Comparison of ENCODE assay signal across 23 cellular contexts in the genomic region with DNA sequence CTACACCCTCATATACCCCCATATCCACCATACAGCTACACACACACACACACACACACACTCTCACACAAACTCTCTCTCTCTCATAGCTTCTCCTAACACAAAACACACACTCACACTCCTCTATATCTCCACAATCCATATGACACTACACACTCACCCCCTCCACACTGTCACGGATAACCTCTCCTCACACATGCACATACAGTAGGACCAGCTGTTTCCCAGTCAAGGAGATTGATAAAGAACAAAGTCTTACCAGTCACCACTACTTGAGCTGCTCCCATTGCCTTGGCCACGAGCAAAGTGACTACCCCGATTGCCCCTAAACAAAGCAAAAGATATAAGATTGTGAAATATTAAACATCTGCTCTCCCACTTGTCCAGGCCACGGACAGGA.
"Had no signal": no experiment of that assay in that cellular context is flagged by ENCODE, and none has a peak within 500 bp of the region (broad histone marks: within the 10 kb centered on the region; RNA-seq: fewer than 3 reads in every experiment).

No MANE protein-coding gene starts in this region.

- H3K9ac ChIP-seq: SK-N-SH had no signal

- H3K27ac Mint-ChIP-seq: activated CD4-positive, alpha-beta memory T cell treated with anti-CD3 and anti-CD28 coated beads for 36 hours; activated CD4-positive, alpha-beta T cell treated with anti-CD3 and anti-CD28 coated beads, Interleukin-2, amount 10 ng/mL, durations not matched to agents 24 days and 14 days; activated T-cell treated with anti-CD3 and anti-CD28 coated beads, Interleukin-2, amount 50 U/mL, for 72 hours; IgD-negative memory B cell; WTC11 had no signal

- H3K27me3 ChIP-seq: breast epithelium, MG63, Peyer's patch, SJCRH30 had no signal

- H3K4me1 Mint-ChIP-seq: WTC11 had no signal

- H3K4me1 ChIP-seq: breast epithelium, Peyer's patch, SJCRH30 had no signal

- H3K4me3 ChIP-seq: breast epithelium, MG63, Peyer's patch, SJCRH30 had no signal

- ATAC-seq: activated naive CD4-positive, alpha-beta T cell treated with anti-CD3 and anti-CD28 coated beads, Interleukin-2, amount 50 U/mL, for 72 hours; activated T-cell treated with anti-CD3 and anti-CD28 coated beads, Interleukin-2, amount 50 U/mL, for 72 hours; WTC11 had no signal

- H3K27ac ChIP-seq: breast epithelium, RWPE1, SJCRH30 had no signal

- H3K36me3 Mint-ChIP-seq: activated CD4-positive, alpha-beta memory T cell treated with anti-CD3 and anti-CD28 coated beads for 36 hours; activated naive CD4-positive, alpha-beta T cell treated with anti-CD3 and anti-CD28 coated beads, Interleukin-2, amount 50 U/mL, for 72 hours; IgD-negative memory B cell; WTC11 had no signal

- H3K27me3 Mint-ChIP-seq: activated CD4-positive, alpha-beta memory T cell treated with anti-CD3 and anti-CD28 coated beads for 36 hours; activated CD4-positive, alpha-beta T cell treated with anti-CD3 and anti-CD28 coated beads, Interleukin-2, amount 10 ng/mL, durations not matched to agents 24 days and 14 days had no signal

- H3K9me3 ChIP-seq: breast epithelium, MG63, Peyer's patch, SJCRH30, SK-N-SH had no signal

- H3K4me2 ChIP-seq: SK-N-SH had no signal

- H3K4me3 Mint-ChIP-seq: activated CD4-positive, alpha-beta memory T cell treated with anti-CD3 and anti-CD28 coated beads for 36 hours; activated CD4-positive, alpha-beta T cell treated with anti-CD3 and anti-CD28 coated beads, Interleukin-2, amount 10 ng/mL, durations not matched to agents 24 days and 14 days; activated T-cell treated with anti-CD3 and anti-CD28 coated beads, Interleukin-2, amount 50 U/mL, for 72 hours; IgD-negative memory B cell; WTC11 had no signal

- H3K36me3 ChIP-seq: breast epithelium, MG63, Peyer's patch, SJCRH30 had no signal

- H3K9me3 Mint-ChIP-seq: activated CD4-positive, alpha-beta memory T cell treated with anti-CD3 and anti-CD28 coated beads for 36 hours; activated CD4-positive, alpha-beta T cell treated with anti-CD3 and anti-CD28 coated beads, Interleukin-2, amount 10 ng/mL, durations not matched to agents 24 days and 14 days; IgD-negative memory B cell; WTC11 had no signal

- DNase-seq: activated CD4-positive, alpha-beta memory T cell treated with anti-CD3 and anti-CD28 coated beads for 36 hours; activated CD4-positive, alpha-beta T cell treated with anti-CD3 and anti-CD28 coated beads, Interleukin-2, amount 10 ng/mL, durations not matched to agents 24 days and 14 days; activated CD4-positive, CD25-positive, alpha-beta regulatory T cell treated with anti-CD3 and anti-CD28 coated beads, Interleukin-2, amount 50 U/mL, for 72 hours; activated CD8-positive, alpha-beta memory T cell treated with anti-CD3 and anti-CD28 coated beads, Interleukin-2, amount 50 U/mL, for 4 hours; activated T-cell treated with anti-CD3 and anti-CD28 coated beads, Interleukin-2, amount 50 U/mL, for 72 hours; aorta; caudate nucleus; MG63; NCI-H1105 treated with DMSO at 0.1 percent for 48 hours; NCI-H1436 treated with DMSO at 0.1 percent for 48 hours; NCI-H187; NCI-H2081; NCI-H510A treated with DMSO at 0.1 percent for 48 hours; NCI-H69; Peyer's patch; Right ventricle myocardium superior; SJCRH30; SK-N-SH had no signal
